In the genomic region with DNA sequence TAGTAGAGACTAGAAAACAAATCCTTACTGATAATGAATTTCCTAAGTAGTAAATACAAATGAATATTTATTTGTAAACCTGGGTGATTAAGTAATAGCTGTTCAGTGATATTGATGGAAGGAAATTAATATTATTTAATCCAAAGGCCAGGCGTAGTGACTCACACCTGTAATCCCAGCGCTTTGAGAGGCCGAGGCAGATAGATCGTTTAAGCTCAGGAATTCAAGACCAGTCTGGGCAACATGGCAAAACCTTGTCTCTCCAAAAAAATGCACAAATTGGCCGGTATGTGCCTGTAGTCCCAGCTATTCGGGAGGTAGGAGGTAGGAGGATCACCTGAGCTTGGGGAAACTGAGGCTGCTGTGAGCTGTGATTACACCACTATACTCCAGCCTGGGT, we compare ENCODE assay signal across 21 cellular contexts.
"Had no signal": no experiment of that assay in that cellular context is flagged by ENCODE, and none has a peak within 500 bp of the region (broad histone marks: within the 10 kb centered on the region; RNA-seq: fewer than 3 reads in every experiment).

No MANE protein-coding gene starts in this region.

- H3K27me3 ChIP-seq: colonic mucosa, right lobe of liver, thyroid gland, uterus had no signal

- H3K4me1 Mint-ChIP-seq: central memory CD8-positive, alpha-beta T cell had no signal

- H3K4me1 ChIP-seq: colonic mucosa, uterus had no signal

- H3K27me3 Mint-ChIP-seq: activated naive CD8-positive, alpha-beta T cell treated with anti-CD3 and anti-CD28 coated beads, Interleukin-2, amount 50 U/mL, for 24 hours; brain; naive thymus-derived CD8-positive, alpha-beta T cell; stimulated activated memory B cell treated with anti-CD40 and anti-IgM and Interleukin-4, amounts not matched to agents 10 μg/mL and 1 μg/mL and 100 μg/mL, for 72 hours had no signal

- H3K36me3 ChIP-seq: colonic mucosa, right lobe of liver, thyroid gland, uterus had no signal

- H3K9me3 ChIP-seq: colonic mucosa, psoas muscle, right lobe of liver, thyroid gland, uterus had no signal

- H3K27ac Mint-ChIP-seq: activated naive CD8-positive, alpha-beta T cell treated with anti-CD3 and anti-CD28 coated beads, Interleukin-2, amount 50 U/mL, for 24 hours had no signal

- H3K4me3 ChIP-seq: colonic mucosa, psoas muscle, right lobe of liver, thyroid gland, uterus had no signal

- H3K4me3 Mint-ChIP-seq: activated naive CD4-positive, alpha-beta T cell treated with anti-CD3 and anti-CD28 coated beads, Interleukin-2, amount 10 ng/mL, durations not matched to agents 7 days and 5 days; activated naive CD8-positive, alpha-beta T cell treated with anti-CD3 and anti-CD28 coated beads, Interleukin-2, amount 50 U/mL, for 24 hours; brain; central memory CD8-positive, alpha-beta T cell; stimulated activated memory B cell treated with anti-CD40 and anti-IgM and Interleukin-4, amounts not matched to agents 10 μg/mL and 1 μg/mL and 100 μg/mL, for 72 hours had no signal

- H3K27ac ChIP-seq: colonic mucosa, psoas muscle, right lobe of liver, thyroid gland, uterus had no signal

- DNase-seq: activated CD4-positive, alpha-beta T cell treated with anti-CD3 and anti-CD28 coated beads, Interleukin-2, amount 50 U/mL, for 1 hour; activated CD8-positive, alpha-beta memory T cell treated with anti-CD3 and anti-CD28 coated beads, Interleukin-2, amount 50 U/mL, for 48 hours; activated effector memory CD4-positive, alpha-beta T cell treated with Interleukin-2 at 50 U/mL for 16 hours; activated naive CD8-positive, alpha-beta T cell treated with anti-CD3 and anti-CD28 coated beads, Interleukin-2, amount 50 U/mL, for 24 hours; activated T-cell treated with anti-CD3 and anti-CD28 coated beads, Interleukin-2, amount 50 U/mL, for 48 hours; anterior cingulate cortex; colonic mucosa; erythroblast; foreskin melanocyte; glutamatergic neuron; psoas muscle; right lobe of liver; stimulated activated CD4-positive, alpha-beta T cell treated with anti-CD3 and anti-CD28 coated beads, Interleukin-4, amount 100 ng/mL, for 24 hours; thyroid gland; uterus had no signal

- ATAC-seq: activated CD4-positive, CD25-positive, alpha-beta regulatory T cell treated with anti-CD3 and anti-CD28 coated beads, Interleukin-2, amount 50 U/mL, for 24 hours; activated naive CD8-positive, alpha-beta T cell treated with anti-CD3 and anti-CD28 coated beads, Interleukin-2, amount 50 U/mL, for 24 hours; psoas muscle; right lobe of liver; stimulated activated memory B cell treated with anti-CD40 and anti-IgM and Interleukin-4, amounts not matched to agents 10 μg/mL and 1 μg/mL and 100 μg/mL, for 72 hours had no signal
